ENCODE assay signal across 13 cellular contexts in the genomic region with DNA sequence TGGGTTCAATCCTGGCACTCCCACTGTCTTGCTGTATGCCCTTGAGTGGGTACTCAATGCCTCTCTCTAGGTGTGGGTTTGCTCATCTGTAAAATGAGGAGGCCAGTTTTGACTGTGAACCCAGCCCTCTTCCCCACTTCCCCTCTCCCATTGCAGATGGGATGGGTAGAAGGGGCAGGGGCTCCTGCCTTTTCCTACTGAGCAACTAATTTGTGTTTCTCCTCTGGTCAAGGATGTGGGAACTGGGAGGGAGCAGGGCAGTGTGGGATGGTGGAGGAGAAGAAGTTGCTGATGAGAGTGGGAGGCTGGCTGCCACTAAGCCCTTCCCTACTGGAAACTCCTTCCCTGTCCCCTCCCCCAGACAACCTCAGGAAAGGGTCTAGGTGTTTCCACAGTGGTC. TPM values are rescaled to one million over a fixed set of nuclear protein-coding genes. Genes with fewer than 3 reads are reported as not detected.
DNase-seq lines count a peak whose midpoint lies in the region; ATAC-seq and TF ChIP-seq lines count a peak whose summit lies in the region.
"Had no signal": no experiment of that assay in that cellular context is flagged by ENCODE, and none has a peak within 500 bp of the region (broad histone marks: within the 10 kb centered on the region; RNA-seq: fewer than 3 reads in every experiment).

No MANE protein-coding gene starts in this region.

- TF ChIP-seq CTCF in endodermal cell (conservative IDR thresholded peaks at IDR 0.05), result no peak
- TF ChIP-seq CTCF in hepatocyte (IDR thresholded peaks at IDR 0.05; ENCODE audit: poor library complexity), result no peak

- H3K79me2 ChIP-seq in hepatocyte, result no peaks in the 10 kb centered on the region

- H3K4me2 ChIP-seq in hepatocyte, result no peak overlapping the region

- peak overlapping the region; percentile 98 for H3K27ac Mint-ChIP-seq in activated T-cell treated with anti-CD3 and anti-CD28 coated beads, Interleukin-2, amount 50 U/mL, for 24 hours
- H3K27ac Mint-ChIP-seq in T-cell (peak overlapping the region; percentile 97), endodermal cell (no peak overlapping the region)

- H3K4me3 ChIP-seq in endodermal cell (ENCODE audit: low read length) (no peak overlapping the region), hepatocyte (no peak overlapping the region)
- H3K4me3 ChIP-seq: body of pancreas, mucosa of descending colon, thoracic aorta had no signal

- H3K9me2 ChIP-seq in hepatocyte (replicated peaks; ENCODE audit: insufficient read depth), result no peaks in the 10 kb centered on the region

- no peaks in the 10 kb centered on the region for H3K27me3 Mint-ChIP-seq in activated T-cell treated with anti-CD3 and anti-CD28 coated beads, Interleukin-2, amount 50 U/mL, for 24 hours
- H3K27me3 Mint-ChIP-seq in T-cell (no peaks in the 10 kb centered on the region), endodermal cell (ENCODE audit: insufficient read depth) (no peaks in the 10 kb centered on the region)

- H3K9me3 Mint-ChIP-seq in activated T-cell treated with anti-CD3 and anti-CD28 coated beads, Interleukin-2, amount 50 U/mL, for 24 hours, result no peaks in the 10 kb centered on the region
- H3K9me3 Mint-ChIP-seq in T-cell (no peaks in the 10 kb centered on the region), endodermal cell (no peaks in the 10 kb centered on the region)

- CTCF ChIA-PET in T-cell (lab: Charles Lee), result interaction anchor here in 1 of 2 donors (0.6 to 1.4 kb wide), 2 partner anchors 13 to 163 kb away, joined by 3 read pairs; no protein-coding TSS in a partner anchor

- no peaks in the 10 kb centered on the region for H3K36me3 ChIP-seq in endodermal cell (ENCODE audit: control insufficient read depth, insufficient read depth, low read length)
- no peaks in the 10 kb centered on the region for H3K36me3 ChIP-seq in hepatocyte (replicated peaks; ENCODE audit: insufficient read depth, low read depth)
- H3K36me3 ChIP-seq: thoracic aorta had no signal

- DNase-seq in activated T-cell treated with anti-CD3 and anti-CD28 coated beads, Interleukin-2, amount 50 U/mL, for 24 hours, result no peak
- DNase-seq in activated T-cell treated with anti-CD3 and anti-CD28 coated beads, Interleukin-2, amount 50 U/mL, for 1 hour, result no peak
- no peak for DNase-seq in T-cell
- DNase-seq in endodermal cell, result peak; percentile 41
- no peak for DNase-seq in substantia nigra (lab: John Stamatoyannopoulos, UW)
- DNase-seq in hepatocyte (ENCODE audit: low spot score), result no peak
- DNase-seq in kidney glomerular epithelial cell (lab: John Stamatoyannopoulos, UW), result no peak
- DNase-seq in amniotic stem cell (lab: John Stamatoyannopoulos, UW), result no peak
- DNase-seq: body of pancreas, retina had no signal

- no peaks in the 10 kb centered on the region for H4K20me1 ChIP-seq in hepatocyte (ENCODE audit: insufficient read depth, poor library complexity, severe bottlenecking)

- H3K27ac ChIP-seq in endodermal cell (ENCODE audit: low read depth, low read length) (no peak overlapping the region), substantia nigra (ENCODE audit: low read depth, low read length, poor library complexity, severe bottlenecking) (peak overlapping the region; percentile 10), hepatocyte (no peak overlapping the region)
- H3K27ac ChIP-seq: epithelial cell of prostate had no signal

- H3K4me1 ChIP-seq in endodermal cell (ENCODE audit: control insufficient read depth, insufficient read depth, low read length) (no peaks in the 10 kb centered on the region), hepatocyte (ENCODE audit: insufficient read depth) (peaks cover 24% of the 10 kb centered on the region)

- POLR2A ChIA-PET in T-cell (lab: Charles Lee), result interaction anchor here (0.6 to 0.7 kb wide), 3 partner anchors 8 to 205 kb away, joined by 3 to 5 read pairs (median 4); no protein-coding TSS in a partner anchor

- peak overlapping the region; percentile 60 for H3K4me3 Mint-ChIP-seq in activated T-cell treated with anti-CD3 and anti-CD28 coated beads, Interleukin-2, amount 50 U/mL, for 24 hours
- H3K4me3 Mint-ChIP-seq in T-cell (peak overlapping the region in 1 of 3 donors; percentile 97), endodermal cell (no peak overlapping the region)

- H3K9ac ChIP-seq in endodermal cell (ENCODE audit: extremely low read depth, low read length, poor library complexity, severe bottlenecking), result no peak overlapping the region

- no peak for ATAC-seq in T-cell (replicated peaks in 1 of 4)
- ATAC-seq: body of pancreas, mucosa of descending colon had no signal

- peaks cover 3% of the 10 kb centered on the region for H3K36me3 Mint-ChIP-seq in activated T-cell treated with anti-CD3 and anti-CD28 coated beads, Interleukin-2, amount 50 U/mL, for 24 hours (ENCODE audit: low read depth)
- H3K36me3 Mint-ChIP-seq in T-cell, result no peaks in the 10 kb centered on the region
- H3K36me3 Mint-ChIP-seq in endodermal cell (ENCODE audit: low read depth), result no peaks in the 10 kb centered on the region

- no peaks in the 10 kb centered on the region for H3K9me3 ChIP-seq in endodermal cell (ENCODE audit: control insufficient read depth, low read length)
- H3K9me3 ChIP-seq in hepatocyte (ENCODE audit: low read depth), result no peaks in the 10 kb centered on the region
- H3K9me3 ChIP-seq: body of pancreas, mucosa of descending colon, thoracic aorta had no signal

- H2AFZ ChIP-seq in hepatocyte, result no peak overlapping the region

- peaks cover 57% of the 10 kb centered on the region for H3K4me1 Mint-ChIP-seq in activated T-cell treated with anti-CD3 and anti-CD28 coated beads, Interleukin-2, amount 50 U/mL, for 24 hours (ENCODE audit: low read depth)
- H3K4me1 Mint-ChIP-seq in T-cell (peaks cover 57 to 58% (median 57%) of the 10 kb centered on the region in 3 donors), endodermal cell (peaks cover 19% of the 10 kb centered on the region)

- H3K27me3 ChIP-seq in endodermal cell (ENCODE audit: control insufficient read depth, insufficient read depth, low read length, poor library complexity, severe bottlenecking) (no peaks in the 10 kb centered on the region), hepatocyte (no peaks in the 10 kb centered on the region)
- H3K27me3 ChIP-seq: body of pancreas had no signal

RNA-seq across cellular contexts. Expression of gene ANKDD1A, which starts 20.2 kb away (rescaled TPM):
- 10 to 100 TPM in 2 of 5 donors, 1 to 10 TPM in 3; 1.7 to 13.4 (median 7.9) TPM for total RNA-seq in T-cell
- 10 to 100 TPM; 22.5 to 30.0 TPM for total RNA-seq in endodermal cell
- polyA plus RNA-seq in endodermal cell (2013, experiment 1 of 2), result 6.2 TPM
- polyA plus RNA-seq in endodermal cell (2013, experiment 2 of 2), result 8.7 TPM
- 1.8 and 3.6 TPM in 2 replicates for total RNA-seq in hepatocyte
- polyA plus RNA-seq in hepatocyte, result 5.8 and 6.1 TPM in 2 replicates

RNA-seq across cellular contexts. Expression of gene PLEKHO2, which starts 49.8 kb away (rescaled TPM):
- total RNA-seq in T-cell (10 to 100 TPM in 4 of 5 donors, 1 to 10 TPM in 1; 9.2 to 22.7 (median 17.1) TPM), endodermal cell (10 to 100 TPM; 10.2 to 12.9 TPM), hepatocyte (12.4 and 12.7 TPM in 2 replicates)
- polyA plus RNA-seq in endodermal cell (2013, experiment 1 of 2), result 10.9 TPM
- polyA plus RNA-seq in endodermal cell (2013, experiment 2 of 2), result 10.4 TPM
- 15.1 and 19.7 TPM in 2 replicates for polyA plus RNA-seq in hepatocyte
